In the genomic region with DNA sequence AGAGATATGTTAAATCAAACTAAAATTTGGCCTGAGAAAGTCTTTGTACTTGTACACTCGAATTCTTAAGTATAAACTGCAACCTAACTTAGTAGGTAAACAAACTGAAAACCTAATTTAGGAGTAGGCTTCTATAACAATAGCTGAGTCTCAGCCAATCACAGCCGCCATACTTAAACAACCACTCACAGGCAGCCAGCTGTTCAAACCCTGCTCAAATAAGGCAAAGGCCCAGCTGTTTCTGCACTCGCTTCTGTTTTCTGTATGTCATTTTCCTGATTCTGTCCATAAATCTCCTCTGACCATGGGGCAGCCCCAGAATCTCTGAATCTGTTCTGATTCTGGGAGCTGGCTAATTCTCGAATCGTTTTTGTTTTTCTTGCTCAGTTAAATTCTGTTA, we compare ENCODE assay signal across 15 cellular contexts.
"Had no signal": no experiment of that assay in that cellular context is flagged by ENCODE, and none has a peak within 500 bp of the region (broad histone marks: within the 10 kb centered on the region; RNA-seq: fewer than 3 reads in every experiment).

No MANE protein-coding gene starts in this region.

- H3K36me3 Mint-ChIP-seq: activated naive CD8-positive, alpha-beta T cell treated with anti-CD3 and anti-CD28 coated beads, Interleukin-2, amount 10 ng/mL, durations not matched to agents 7 days and 5 days; brain had no signal

- H3K4me3 Mint-ChIP-seq: activated naive CD8-positive, alpha-beta T cell treated with anti-CD3 and anti-CD28 coated beads, Interleukin-2, amount 10 ng/mL, durations not matched to agents 7 days and 5 days; brain; nephron progenitor cell; stimulated activated naive CD8-positive, alpha-beta T cell treated with anti-CD3 and anti-CD28 coated beads, Interleukin-15, amount 100 ng/mL, for 72 hours had no signal

- H3K27me3 Mint-ChIP-seq: activated naive CD8-positive, alpha-beta T cell treated with anti-CD3 and anti-CD28 coated beads, Interleukin-2, amount 10 ng/mL, durations not matched to agents 7 days and 5 days had no signal

- H3K9me3 Mint-ChIP-seq: activated naive CD8-positive, alpha-beta T cell treated with anti-CD3 and anti-CD28 coated beads, Interleukin-2, amount 10 ng/mL, durations not matched to agents 7 days and 5 days; brain; nephron progenitor cell; stimulated activated naive CD8-positive, alpha-beta T cell treated with anti-CD3 and anti-CD28 coated beads, Interleukin-15, amount 100 ng/mL, for 72 hours had no signal

- H3K27ac Mint-ChIP-seq: activated naive CD8-positive, alpha-beta T cell treated with anti-CD3 and anti-CD28 coated beads, Interleukin-2, amount 10 ng/mL, durations not matched to agents 7 days and 5 days; brain; nephron progenitor cell; stimulated activated naive CD8-positive, alpha-beta T cell treated with anti-CD3 and anti-CD28 coated beads, Interleukin-15, amount 100 ng/mL, for 72 hours had no signal

- H3K4me1 Mint-ChIP-seq: activated naive CD8-positive, alpha-beta T cell treated with anti-CD3 and anti-CD28 coated beads, Interleukin-2, amount 10 ng/mL, durations not matched to agents 7 days and 5 days; nephron progenitor cell; stimulated activated naive CD8-positive, alpha-beta T cell treated with anti-CD3 and anti-CD28 coated beads, Interleukin-15, amount 100 ng/mL, for 72 hours had no signal

- DNase-seq: activated CD4-positive, CD25-positive, alpha-beta regulatory T cell treated with anti-CD3 and anti-CD28 coated beads, Interleukin-2, amount 50 U/mL, for 72 hours; activated naive CD4-positive, alpha-beta T cell; activated naive CD8-positive, alpha-beta T cell treated with anti-CD3 and anti-CD28 coated beads, Interleukin-2, amount 10 ng/mL, durations not matched to agents 7 days and 5 days; activated T-cell treated with anti-CD3 and anti-CD28 coated beads for 4 hours; central memory CD4-positive, alpha-beta T cell; colonic mucosa; glutamatergic neuron; kidney glomerular epithelial cell; mesendoderm; nephron progenitor cell; right cardiac atrium; stimulated activated naive CD8-positive, alpha-beta T cell treated with anti-CD3 and anti-CD28 coated beads, Interleukin-15, amount 100 ng/mL, for 72 hours; testis; upper lobe of left lung had no signal

- ATAC-seq: right cardiac atrium; stimulated activated naive CD8-positive, alpha-beta T cell treated with anti-CD3 and anti-CD28 coated beads, Interleukin-15, amount 100 ng/mL, for 72 hours had no signal
